8 cellular contexts compared by ENCODE assay signal in the genomic region with DNA sequence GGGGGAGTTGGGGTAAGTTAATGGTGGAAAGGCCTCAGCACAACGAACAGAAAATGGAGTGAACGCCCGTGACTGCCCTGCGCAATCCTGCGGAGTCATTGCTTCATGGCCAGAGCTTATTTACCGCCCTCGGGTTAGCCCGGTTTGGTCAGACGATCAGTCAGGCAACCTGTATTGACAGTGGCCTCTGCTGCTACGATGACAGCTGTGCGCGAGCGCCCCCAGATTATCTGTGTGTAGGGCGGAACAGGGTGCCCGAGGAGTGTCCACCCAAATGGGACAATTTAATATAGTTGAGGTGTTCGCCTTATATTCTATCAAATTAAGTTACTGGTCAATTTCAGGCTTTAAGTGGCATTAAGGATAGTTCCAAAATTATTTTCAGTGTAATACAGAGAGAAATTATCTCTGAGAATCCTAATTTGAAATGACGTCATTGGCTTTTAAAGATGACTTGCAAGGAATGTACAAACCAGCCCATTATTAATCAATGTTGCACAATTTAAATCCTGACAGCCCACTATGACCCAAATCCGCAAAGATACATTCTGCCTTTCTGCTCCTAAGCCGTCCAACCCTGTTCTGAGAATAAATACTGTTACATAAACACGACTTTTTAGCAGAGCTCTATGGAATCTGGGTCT. TPM values are rescaled to one million over a fixed set of nuclear protein-coding genes. Genes with fewer than 3 reads are reported as not detected.
DNase-seq lines count a peak whose midpoint lies in the region; ATAC-seq and TF ChIP-seq lines count a peak whose summit lies in the region.

No MANE protein-coding gene starts in this region.

- H3K9me3 ChIP-seq in stomach smooth muscle (ENCODE audit: control insufficient read depth in 2 of 2, low read length in 2 of 2) = no peaks in the 10 kb centered on the region

- H3K4me3 Mint-ChIP-seq in natural killer cell treated with Interleukin-12 subunit alpha and Interleukin-12 subunit beta and Interleukin-15 and Interleukin-18, amount 100 ng/mL, for 72 hours = peak overlapping the region; percentile 99

- DNase-seq in ACHN (peak; percentile 47), NOMO-1 treated with DMSO at 0.1 percent for 48 hours (lab: John Stamatoyannopoulos, UW; ENCODE audit: unreplicated experiment) (peak; percentile 38), fibroblast of pulmonary artery (ENCODE audit: low read depth) (peak; percentile 62)
- DNase-seq in activated T-cell treated with anti-CD3 and anti-CD28 coated beads, Interleukin-2, amount 50 U/mL, for 48 hours = peak; percentile 64 to 65
- peak; percentile 71 for DNase-seq in natural killer cell treated with Interleukin-12 subunit alpha and Interleukin-12 subunit beta and Interleukin-15 and Interleukin-18, amount 100 ng/mL, for 72 hours (ENCODE audit: low spot score)

- no peaks in the 10 kb centered on the region for H3K36me3 ChIP-seq in stomach smooth muscle (ENCODE audit: control insufficient read depth in 2 of 2, insufficient read depth in 2 of 2, low read length in 2 of 2)

- H3K27ac ChIP-seq in stomach smooth muscle (ENCODE audit: low read length) = peak overlapping the region; percentile 96

- H3K36me3 Mint-ChIP-seq in natural killer cell treated with Interleukin-12 subunit alpha and Interleukin-12 subunit beta and Interleukin-15 and Interleukin-18, amount 100 ng/mL, for 72 hours = peaks cover 6% of the 10 kb centered on the region

- no peaks in the 10 kb centered on the region for H3K9me3 Mint-ChIP-seq in natural killer cell treated with Interleukin-12 subunit alpha and Interleukin-12 subunit beta and Interleukin-15 and Interleukin-18, amount 100 ng/mL, for 72 hours

- peak overlapping the region; percentile 95 to 98 for H3K9ac ChIP-seq in stomach smooth muscle (ENCODE audit: low read length in 2 of 2)

- TF ChIP-seq CTCF in fibroblast of pulmonary artery (IDR thresholded peaks at IDR 0.05; ENCODE audit: low read length, missing control alignments) = no peak

- ATAC-seq in GM18511 (IDR thresholded peaks at IDR 0.05; ENCODE audit: unreplicated experiment) (peak; percentile 66), HG03045 (IDR thresholded peaks at IDR 0.05; ENCODE audit: unreplicated experiment) (peak; percentile 51)
- ATAC-seq in natural killer cell treated with Interleukin-12 subunit alpha and Interleukin-12 subunit beta and Interleukin-15 and Interleukin-18, amount 100 ng/mL, for 72 hours = peak; percentile 58 to 62

- H3K4me1 ChIP-seq in stomach smooth muscle (ENCODE audit: control insufficient read depth, insufficient read depth, low read length) = peaks cover 3% of the 10 kb centered on the region

- H3K4me1 Mint-ChIP-seq in natural killer cell treated with Interleukin-12 subunit alpha and Interleukin-12 subunit beta and Interleukin-15 and Interleukin-18, amount 100 ng/mL, for 72 hours (ENCODE audit: low read depth in 2 of 2) = peaks cover 24 to 34% of the 10 kb centered on the region in 2 donors

- no peaks in the 10 kb centered on the region for H3K27me3 ChIP-seq in stomach smooth muscle (ENCODE audit: control insufficient read depth in 1 of 2, insufficient read depth in 2 of 2, low read length in 2 of 2)

- H3K27ac Mint-ChIP-seq in natural killer cell treated with Interleukin-12 subunit alpha and Interleukin-12 subunit beta and Interleukin-15 and Interleukin-18, amount 100 ng/mL, for 72 hours = peak overlapping the region; percentile 100

- peak overlapping the region; percentile 92 for H3K4me3 ChIP-seq in fibroblast of pulmonary artery (replicated peaks; ENCODE audit: low read depth, low read length)
- H3K4me3 ChIP-seq in stomach smooth muscle (ENCODE audit: low read length in 2 of 2) = peak overlapping the region; percentile 87 to 96

- in situ Hi-C loops in ACHN (cut with HindIII; ENCODE audit: low pct_ligation_motif_present, low pct_unique_long_range_greater_than_20kb, low sequenced_read_pairs) = no loop called here

- H3K27me3 Mint-ChIP-seq in natural killer cell treated with Interleukin-12 subunit alpha and Interleukin-12 subunit beta and Interleukin-15 and Interleukin-18, amount 100 ng/mL, for 72 hours = peaks cover 0 to 5% of the 10 kb centered on the region in 2 donors

RNA-seq across cellular contexts. Expression of gene UBQLN1, which starts 0.9 kb away (rescaled TPM):
- 10 to 100 TPM; 81.9 to 86.3 TPM for total RNA-seq in natural killer cell treated with Interleukin-12 subunit alpha and Interleukin-12 subunit beta and Interleukin-15 and Interleukin-18, amount 100 ng/mL, for 72 hours

Comparison
In these comparisons a context has a peak if more than half of its experiments do, and no peak if none do; other contexts are left out.
1. Peak in every context shown above with its lines: DNase-seq, ATAC-seq, H3K4me3 ChIP-seq and H3K27ac ChIP-seq.